14 cellular contexts compared by ENCODE assay signal in genomic region chr2:52539026-52539964, GRCh38.
"Had no signal": no experiment of that assay in that cellular context is flagged by ENCODE, and none has a peak within 500 bp of the region (broad histone marks: within the 10 kb centered on the region; RNA-seq: fewer than 3 reads in every experiment).

No MANE protein-coding gene starts in this region.

- ATAC-seq: lower lobe of right lung; naive thymus-derived CD8-positive, alpha-beta T cell; right lobe of liver; upper lobe of right lung had no signal

- H3K36me3 ChIP-seq: esophagus squamous epithelium, lower lobe of right lung, prostate gland, right lobe of liver, upper lobe of right lung had no signal

- H3K4me3 ChIP-seq: esophagus squamous epithelium, lower lobe of right lung, prostate gland, right lobe of liver, testis, upper lobe of right lung had no signal

- H3K27ac ChIP-seq: esophagus squamous epithelium, lower lobe of right lung, prostate gland, right lobe of liver, testis, upper lobe of right lung had no signal

- H3K27me3 ChIP-seq: esophagus squamous epithelium, right lobe of liver, testis, upper lobe of right lung had no signal

- DNase-seq: activated CD4-positive, CD25-positive, alpha-beta regulatory T cell; activated naive CD4-positive, alpha-beta T cell treated with anti-CD3 and anti-CD28 coated beads, Interleukin-2, amount 50 U/mL, for 16 hours; amygdala; esophagus squamous epithelium; hypothalamus; lower lobe of right lung; naive thymus-derived CD8-positive, alpha-beta T cell; nucleus accumbens; right lobe of liver; stimulated activated CD4-positive, alpha-beta T cell treated with anti-CD3 and anti-CD28 coated beads, Interleukin-4, amount 100 ng/mL, for 1 hour; stimulated activated CD8-positive, alpha-beta memory T cell treated with anti-CD3 and anti-CD28 coated beads, Interleukin-4, amount 100 ng/mL, for 48 hours; testis; upper lobe of right lung had no signal
